Comparison of ENCODE assay signal across 8 cellular contexts in genomic region chr18:58180738-58181353, GRCh38.
A peak's percentile ranks its signal among the peaks of the same experiment; 100 is the strongest.
DNase-seq lines count a peak whose midpoint lies in the region; ATAC-seq, FAIRE-seq and TF ChIP-seq lines count a peak whose summit lies in the region.

No MANE protein-coding gene starts in this region.

- H3K4me1 ChIP-seq in Peyer's patch (peaks cover 0 to 39% (median 4%) of the 10 kb centered on the region in 4 donors), sigmoid colon (peaks cover 0 to 56% (median 39%) of the 10 kb centered on the region in 4 donors)

- no peak for ATAC-seq in HG03025 (IDR thresholded peaks at IDR 0.05; ENCODE audit: low FRiP score, unreplicated experiment)

- TF ChIP-seq POLR2A in Peyer's patch (IDR thresholded peaks at IDR 0.05) (no peak), sigmoid colon (IDR thresholded peaks at IDR 0.05) (no peak)

- no peaks in the 10 kb centered on the region for H3K9me3 ChIP-seq in Peyer's patch
- no peaks in the 10 kb centered on the region for H3K9me3 ChIP-seq in sigmoid colon

- TF ChIP-seq CTCF in Peyer's patch (IDR thresholded peaks at IDR 0.05): peak; percentile 58 to 90 (median 84)
- peak; percentile 65 to 87 (median 76) for TF ChIP-seq CTCF in sigmoid colon (IDR thresholded peaks at IDR 0.05)

- TF ChIP-seq EP300 in sigmoid colon (IDR thresholded peaks at IDR 0.05): no peak

- H3K36me3 ChIP-seq in Peyer's patch (no peaks in the 10 kb centered on the region), sigmoid colon (no peaks in the 10 kb centered on the region)

- H3K4me3 ChIP-seq in Peyer's patch (no peak overlapping the region), sigmoid colon (no peak overlapping the region)

- H3K27me3 ChIP-seq in Peyer's patch (no peaks in the 10 kb centered on the region), sigmoid colon (no peaks in the 10 kb centered on the region)

- intact Hi-C loops in sigmoid colon (cut with DNase I): loop anchor here (1.0 to 10.0 kb wide), 3 partner anchors 138 to 494 kb away; partner anchors contain the start of gene MALT1

- peak; percentile 75 for DNase-seq in D341Med (ENCODE audit: low spot score)
- DNase-seq in HTR-8/SVneo (ENCODE audit: insufficient read length, low spot score): peak; percentile 54
- peak in 2 of 3 donors; percentile 56 to 86 for DNase-seq in Peyer's patch
- peak; percentile 15 for DNase-seq in activated T-helper 1 cell treated with Interleukin-2 at 50 U/mL for 16 hours (ENCODE audit: low read depth)
- peak in 1 of 2 donors; percentile 63 for DNase-seq in frontal cortex (ENCODE audit: low spot score in 2 of 2)
- DNase-seq in sigmoid colon: no peak
- DNase-seq in ecto neural progenitor cell (ENCODE audit: low spot score): no peak

- no peak for FAIRE-seq in HTR-8/SVneo (lab: Jason Lieb, UNC)
- peak; percentile 19 for FAIRE-seq in frontal cortex (lab: Jason Lieb, UNC)

- no peak overlapping the region for H3K27ac ChIP-seq in Peyer's patch
- no peak overlapping the region for H3K27ac ChIP-seq in sigmoid colon

- 10 to 39% methylated on average over 5 of the region's 5 CpGs for WGBS in sigmoid colon, 2 donors

Comparison
In these comparisons a context has a peak if more than half of its experiments do, and no peak if none do; other contexts are left out.
1. DNase-seq: peak in D341Med (single experiment), HTR-8/SVneo (single experiment), Peyer's patch (2 of 3) and activated T-helper 1 cell treated with Interleukin-2 at 50 U/mL for 16 hours (single experiment); none in sigmoid colon (single experiment) and ecto neural progenitor cell (single experiment).